ENCODE assay signal across 16 cellular contexts in genomic region chr11:1051356-1052132, GRCh38. TPM values are rescaled to one million over a fixed set of nuclear protein-coding genes. Genes with fewer than 3 reads are reported as not detected.
DNase-seq lines count a peak whose midpoint lies in the region; ATAC-seq, FAIRE-seq and TF ChIP-seq lines count a peak whose summit lies in the region.
"Had no signal": no experiment of that assay in that cellular context is flagged by ENCODE, and none has a peak within 500 bp of the region (broad histone marks: within the 10 kb centered on the region; RNA-seq: fewer than 3 reads in every experiment).

No MANE protein-coding gene starts in this region.

- TF ChIP-seq RAD21 in HepG2 (CRISPR knock-in tag; IDR thresholded peaks at IDR 0.05), result no peak

- no peaks in the 10 kb centered on the region for H3K9me3 Mint-ChIP-seq in natural killer cell
- no peaks in the 10 kb centered on the region for H3K9me3 Mint-ChIP-seq in natural killer cell treated with Interleukin-12 subunit alpha and Interleukin-12 subunit beta and Interleukin-15 and Interleukin-18, amount 100 ng/mL, for 72 hours
- H3K9me3 Mint-ChIP-seq: central memory CD8-positive, alpha-beta T cell; effector memory CD8-positive, alpha-beta T cell had no signal

- H3K9me3 ChIP-seq in T-helper 17 cell (ENCODE audit: control insufficient read depth, low read length, poor library complexity, severe bottlenecking) (no peaks in the 10 kb centered on the region), HepG2 (ENCODE audit: low read length) (no peaks in the 10 kb centered on the region), aorta (ENCODE audit: control insufficient read depth, low read length) (no peaks in the 10 kb centered on the region)
- H3K9me3 ChIP-seq: HAP-1, Peyer's patch, stomach had no signal

- H3K79me2 ChIP-seq in HepG2 (ENCODE audit: insufficient read depth, low read length), result no peaks in the 10 kb centered on the region

- no TSS peak for BruUV-seq in HepG2 (replicated peaks; lab: Mats Ljungman, UMichigan)

- H3K27ac ChIP-seq in HepG2 (ENCODE audit: extremely low read length, insufficient read depth, low read length) (no peak overlapping the region), aorta (ENCODE audit: low read depth in 1 of 2, low read length in 2 of 2) (no peak overlapping the region)
- H3K27ac ChIP-seq: Peyer's patch, stomach had no signal

- WGBS in HepG2 (ENCODE audit: low lambda C conversion rate), result 50% methylated on average over 2 of the region's 15 CpGs
- 66 to 67% methylated on average over 14 to 15 of the region's 15 CpGs for WGBS in aorta, 2 donors

- H4K20me1 ChIP-seq in HepG2 (ENCODE audit: insufficient read depth, low read length), result no peaks in the 10 kb centered on the region

- no peak overlapping the region for H3K4me2 ChIP-seq in HepG2 (ENCODE audit: low read depth, low read length)

- H3K4me1 ChIP-seq in HepG2 (ENCODE audit: insufficient read depth, low read length) (no peaks in the 10 kb centered on the region), aorta (ENCODE audit: control insufficient read depth in 1 of 2, insufficient read depth in 2 of 2, low read length in 2 of 2) (no peaks in the 10 kb centered on the region)
- H3K4me1 ChIP-seq: HAP-1 had no signal

- FAIRE-seq in HepG2 (lab: Jason Lieb, UNC), result no peak
- FAIRE-seq: urothelium cell line had no signal

- H3K36me3 Mint-ChIP-seq in natural killer cell (no peaks in the 10 kb centered on the region), T-helper 17 cell (ENCODE audit: low read depth) (no peaks in the 10 kb centered on the region)
- H3K36me3 Mint-ChIP-seq in natural killer cell treated with Interleukin-12 subunit alpha and Interleukin-12 subunit beta and Interleukin-15 and Interleukin-18, amount 100 ng/mL, for 72 hours, result no peaks in the 10 kb centered on the region

- CTCF ChIA-PET in HepG2 (lab: Yijun Ruan, JAX; ENCODE audit: low intra/inter-chr PET ratio, low total read pairs), result interaction anchor here (1.0 to 1.6 kb wide), 3 partner anchors 153 to 203 kb away, joined by 3 to 8 read pairs (median 6); no protein-coding TSS in a partner anchor

- no peak for DNase-seq in natural killer cell
- DNase-seq in natural killer cell treated with Interleukin-12 subunit alpha and Interleukin-12 subunit beta and Interleukin-15 and Interleukin-18, amount 100 ng/mL, for 72 hours (ENCODE audit: low spot score), result no peak
- DNase-seq in T-helper 17 cell, result peak in 2 of 3 donors; percentile 1 to 9
- no peak for DNase-seq in HepG2 (ENCODE audit: low spot score)
- DNase-seq in aorta, result peak; percentile 46 to 51
- no peak for DNase-seq in hypothalamus (lab: John Stamatoyannopoulos, UW)
- no peak for DNase-seq in GM10266 (ENCODE audit: extremely low spot score)
- no peak for DNase-seq in NCI-H1417 (lab: John Stamatoyannopoulos, UW)

- TF ChIP-seq CTCF in natural killer cell (IDR thresholded peaks at IDR 0.05) (peak; percentile 45), HepG2 (CRISPR knock-in tag; IDR thresholded peaks at IDR 0.05) (no peak), GM10266 (IDR thresholded peaks at IDR 0.05; ENCODE audit: control insufficient read depth, insufficient read depth, low read depth, missing control alignments) (no peak)

- TF ChIP-seq EP300 in HepG2 (IDR thresholded peaks at IDR 0.05; ENCODE audit: low read depth in 2 of 2, low read length in 2 of 2), result no peak
- TF ChIP-seq EP300 in HepG2 (CRISPR knock-in tag; IDR thresholded peaks at IDR 0.05; ENCODE audit: borderline replicate concordance), result no peak

- ATAC-seq in natural killer cell (no peak), T-helper 17 cell (no peak), HepG2 (no peak; the same call in 2 of the 3 replicates), aorta (ENCODE audit: low FRiP score) (no peak)
- no peak for ATAC-seq in natural killer cell treated with Interleukin-12 subunit alpha and Interleukin-12 subunit beta and Interleukin-15 and Interleukin-18, amount 100 ng/mL, for 72 hours

- H3K27ac Mint-ChIP-seq in natural killer cell (no peak overlapping the region), T-helper 17 cell (no peak overlapping the region)
- no peak overlapping the region for H3K27ac Mint-ChIP-seq in natural killer cell treated with Interleukin-12 subunit alpha and Interleukin-12 subunit beta and Interleukin-15 and Interleukin-18, amount 100 ng/mL, for 72 hours
- H3K27ac Mint-ChIP-seq: progenitor cell of endocrine pancreas had no signal

- H3K36me3 ChIP-seq in HepG2 (replicated peaks in 1 of 2; ENCODE audit: control insufficient read depth in 1 of 2, insufficient read depth in 2 of 2, low read length in 2 of 2), result no peaks in the 10 kb centered on the region
- H3K36me3 ChIP-seq in aorta (ENCODE audit: control insufficient read depth in 1 of 2, insufficient read depth in 2 of 2, low read length in 1 of 2), result no peaks in the 10 kb centered on the region
- H3K36me3 ChIP-seq: HAP-1, Peyer's patch, stomach had no signal

- H3K4me3 Mint-ChIP-seq in natural killer cell, result no peak overlapping the region
- H3K4me3 Mint-ChIP-seq in natural killer cell treated with Interleukin-12 subunit alpha and Interleukin-12 subunit beta and Interleukin-15 and Interleukin-18, amount 100 ng/mL, for 72 hours, result no peak overlapping the region
- no peak overlapping the region for H3K4me3 Mint-ChIP-seq in T-helper 17 cell
- H3K4me3 Mint-ChIP-seq: central memory CD8-positive, alpha-beta T cell; effector memory CD8-positive, alpha-beta T cell had no signal

- H3K4me3 ChIP-seq in HepG2 (replicated peaks in 1 of 3; ENCODE audit: insufficient read depth in 1 of 3, low read depth in 2 of 3, low read length in 3 of 3), result no peak overlapping the region
- H3K4me3 ChIP-seq in aorta (ENCODE audit: low read length in 2 of 2), result no peak overlapping the region
- H3K4me3 ChIP-seq: HAP-1, Peyer's patch, stomach had no signal

- peaks cover 11 to 12% of the 10 kb centered on the region in 2 donors for H3K4me1 Mint-ChIP-seq in natural killer cell
- peaks cover 5 to 7% of the 10 kb centered on the region in 2 donors for H3K4me1 Mint-ChIP-seq in natural killer cell treated with Interleukin-12 subunit alpha and Interleukin-12 subunit beta and Interleukin-15 and Interleukin-18, amount 100 ng/mL, for 72 hours (ENCODE audit: low read depth in 2 of 2)
- peaks cover 8% of the 10 kb centered on the region for H3K4me1 Mint-ChIP-seq in T-helper 17 cell
- H3K4me1 Mint-ChIP-seq: central memory CD8-positive, alpha-beta T cell had no signal

- no peak overlapping the region for H2AFZ ChIP-seq in HepG2 (ENCODE audit: low read length)

- peaks cover 21 to 97% of the 10 kb centered on the region in 2 experiments for H3K27me3 ChIP-seq in HepG2 (ENCODE audit: control insufficient read depth in 1 of 2, insufficient read depth in 2 of 2, low read length in 2 of 2)
- H3K27me3 ChIP-seq in aorta (ENCODE audit: control insufficient read depth in 1 of 2, insufficient read depth in 2 of 2, low read length in 1 of 2), result no peaks in the 10 kb centered on the region
- H3K27me3 ChIP-seq: Peyer's patch had no signal

- POLR2A ChIA-PET in HepG2 (lab: Yijun Ruan, JAX), result no interaction called here

- TF ChIP-seq POLR2A in HepG2 (IDR thresholded peaks at IDR 0.05; ENCODE audit: insufficient read depth in 1 of 2, low read depth in 2 of 2, low read length in 2 of 2), result no peak

- intact Hi-C loops in natural killer cell (cut with micrococcal nuclease) (loop anchor here (1.0 kb wide), 1 partner anchor 203 kb away; no protein-coding TSS in a partner anchor), HepG2 (cut with micrococcal nuclease; ENCODE audit: unreplicated experiment) (loop anchor here (1.0 kb wide), 1 partner anchor 153 kb away; no protein-coding TSS in a partner anchor), aorta (cut with DNase I) (loop anchor here in 1 of 2 donors (2.0 to 10.0 kb wide), 2 partner anchors 127 to 203 kb away; partner anchors contain the start of gene AP2A2)

- H3K9ac ChIP-seq in HepG2 (ENCODE audit: insufficient read depth, low read depth, low read length), result no peak overlapping the region

- H3K27me3 Mint-ChIP-seq in natural killer cell (ENCODE audit: low read depth in 2 of 2) (peaks cover 0 to 7% of the 10 kb centered on the region in 2 donors), T-helper 17 cell (peaks cover 35% of the 10 kb centered on the region)
- H3K27me3 Mint-ChIP-seq in natural killer cell treated with Interleukin-12 subunit alpha and Interleukin-12 subunit beta and Interleukin-15 and Interleukin-18, amount 100 ng/mL, for 72 hours, result peaks cover 3 to 8% of the 10 kb centered on the region in 2 donors

- in situ Hi-C loops in HepG2 (cut with HindIII; ENCODE audit: extremely low pct_ligation_motif_present, low pct_unique_long_range_greater_than_20kb), result loop anchor here (10.0 kb wide), 1 partner anchor 167 kb away; no protein-coding TSS in a partner anchor

RNA-seq across cellular contexts. Expression of gene MUC6, which starts 15.0 kb away (rescaled TPM):
- not detected for total RNA-seq in natural killer cell
- not detected for total RNA-seq in natural killer cell treated with Interleukin-12 subunit alpha and Interleukin-12 subunit beta and Interleukin-15 and Interleukin-18, amount 100 ng/mL, for 72 hours
- total RNA-seq in T-helper 17 cell, result not detected
- not detected in 2 replicates for total RNA-seq in HepG2 (2016; rRNA removed; fragmentation: Illumina TruSeq; extraction: Trizol)
- not detected in 2 replicates for total RNA-seq in HepG2 (2016; cell fraction: cytosol; rRNA removed; fragmentation: Illumina TruSeq; extraction: Trizol; ENCODE audit: low read depth)
- total RNA-seq in HepG2 (2016; cell fraction: insoluble cytoplasmic fraction; rRNA removed; fragmentation: Illumina TruSeq; extraction: Trizol), result not detected in 2 replicates
- not detected in 2 replicates for total RNA-seq in HepG2 (2016; cell fraction: membrane; rRNA removed; fragmentation: Illumina TruSeq; extraction: Trizol)
- not detected in 2 replicates for total RNA-seq in HepG2 (2016; cell fraction: nucleus; rRNA removed; fragmentation: Illumina TruSeq; extraction: Trizol)
- not detected in 2 replicates for polyA plus RNA-seq in HepG2 (2011; rRNA removed)
- not detected in 2 replicates for polyA plus RNA-seq in HepG2 (2011; cell fraction: cytosol; rRNA removed)
- not detected in 2 replicates for polyA plus RNA-seq in HepG2 (2011; cell fraction: nucleus; rRNA removed)
- 0.03 and 0.08 TPM in 2 replicates for polyA plus RNA-seq in HepG2 (2012)
- not detected in 2 replicates for polyA plus RNA-seq in HepG2 (2016; cell fraction: cytosol; fragmentation: Illumina TruSeq; extraction: Trizol; ENCODE audit: low read depth)
- not detected in 2 replicates for polyA plus RNA-seq in HepG2 (2016; cell fraction: insoluble cytoplasmic fraction; fragmentation: Illumina TruSeq; extraction: Trizol; ENCODE audit: low read depth)
- not detected in 2 replicates for polyA plus RNA-seq in HepG2 (2016; cell fraction: membrane; fragmentation: Illumina TruSeq; extraction: Trizol; ENCODE audit: low read depth)
- not detected in 2 replicates for polyA plus RNA-seq in HepG2 (2016; cell fraction: nucleus; fragmentation: Illumina TruSeq; extraction: Trizol; ENCODE audit: insufficient read depth, low read depth)
- not detected in 2 replicates for polyA minus RNA-seq in HepG2 (2011; rRNA and poly(A)+ RNA removed; ENCODE audit: low replicate concordance)
- polyA minus RNA-seq in HepG2 (2011; cell fraction: cytosol; rRNA and poly(A)+ RNA removed), result not detected in 2 replicates
- polyA minus RNA-seq in HepG2 (2011; cell fraction: nucleus; rRNA and poly(A)+ RNA removed), result not detected in 2 replicates
- not detected for total RNA-seq in aorta
- polyA plus RNA-seq in aorta, result under 1 TPM; under 0.01 to 0.49 TPM
- total RNA-seq: left colon, Peyer's patch had no signal

RNA-seq across cellular contexts. Expression of gene MUC2, which starts 23.1 kb away (rescaled TPM):
- total RNA-seq in natural killer cell, result not detected
- not detected for total RNA-seq in natural killer cell treated with Interleukin-12 subunit alpha and Interleukin-12 subunit beta and Interleukin-15 and Interleukin-18, amount 100 ng/mL, for 72 hours
- not detected for total RNA-seq in T-helper 17 cell
- total RNA-seq in HepG2 (2016; rRNA removed; fragmentation: Illumina TruSeq; extraction: Trizol), result not detected in 2 replicates
- total RNA-seq in HepG2 (2016; cell fraction: cytosol; rRNA removed; fragmentation: Illumina TruSeq; extraction: Trizol; ENCODE audit: low read depth), result not detected in 2 replicates
- total RNA-seq in HepG2 (2016; cell fraction: insoluble cytoplasmic fraction; rRNA removed; fragmentation: Illumina TruSeq; extraction: Trizol), result not detected in 2 replicates
- not detected in 2 replicates for total RNA-seq in HepG2 (2016; cell fraction: membrane; rRNA removed; fragmentation: Illumina TruSeq; extraction: Trizol)
- total RNA-seq in HepG2 (2016; cell fraction: nucleus; rRNA removed; fragmentation: Illumina TruSeq; extraction: Trizol), result not detected in 2 replicates
- polyA plus RNA-seq in HepG2 (2011; rRNA removed), result under 0.01 TPM in 1 of 2 replicates, not detected in the other
- not detected in 2 replicates for polyA plus RNA-seq in HepG2 (2011; cell fraction: cytosol; rRNA removed)
- polyA plus RNA-seq in HepG2 (2011; cell fraction: nucleus; rRNA removed), result under 0.01 and 0.02 TPM in 2 replicates
- not detected in 2 replicates for polyA plus RNA-seq in HepG2 (2012)
- polyA plus RNA-seq in HepG2 (2016; cell fraction: cytosol; fragmentation: Illumina TruSeq; extraction: Trizol; ENCODE audit: low read depth), result not detected in 2 replicates
- polyA plus RNA-seq in HepG2 (2016; cell fraction: insoluble cytoplasmic fraction; fragmentation: Illumina TruSeq; extraction: Trizol; ENCODE audit: low read depth), result not detected in 2 replicates
- not detected in 2 replicates for polyA plus RNA-seq in HepG2 (2016; cell fraction: membrane; fragmentation: Illumina TruSeq; extraction: Trizol; ENCODE audit: low read depth)
- not detected in 2 replicates for polyA plus RNA-seq in HepG2 (2016; cell fraction: nucleus; fragmentation: Illumina TruSeq; extraction: Trizol; ENCODE audit: insufficient read depth, low read depth)
- 0.22 TPM in 1 of 2 replicates, not detected in the other for polyA minus RNA-seq in HepG2 (2011; rRNA and poly(A)+ RNA removed; ENCODE audit: low replicate concordance)
- not detected in 2 replicates for polyA minus RNA-seq in HepG2 (2011; cell fraction: cytosol; rRNA and poly(A)+ RNA removed)
- not detected in 2 replicates for polyA minus RNA-seq in HepG2 (2011; cell fraction: nucleus; rRNA and poly(A)+ RNA removed)
- under 1 TPM; 0.06 to 0.10 TPM for total RNA-seq in aorta
- 10 to 100 TPM in 1 of 2 donors, under 1 TPM in 1; 0.08 to 11.8 TPM for polyA plus RNA-seq in aorta
- total RNA-seq: progenitor cell of endocrine pancreas had no signal
- polyA plus RNA-seq: stomach had no signal

Comparison
In these comparisons a context has a peak if more than half of its experiments do, and no peak if none do; other contexts are left out.
1. DNase-seq: peak in T-helper 17 cell (2 of 3) and aorta (2 of 2); none in natural killer cell (single experiment), natural killer cell treated with Interleukin-12 subunit alpha and Interleukin-12 subunit beta and Interleukin-15 and Interleukin-18, amount 100 ng/mL, for 72 hours (single experiment), HepG2 (single experiment), hypothalamus (0 of 51), GM10266 (single experiment) and NCI-H1417 (0 of 3).